ENCODE assay signal across 8 cellular contexts in the genomic region with DNA sequence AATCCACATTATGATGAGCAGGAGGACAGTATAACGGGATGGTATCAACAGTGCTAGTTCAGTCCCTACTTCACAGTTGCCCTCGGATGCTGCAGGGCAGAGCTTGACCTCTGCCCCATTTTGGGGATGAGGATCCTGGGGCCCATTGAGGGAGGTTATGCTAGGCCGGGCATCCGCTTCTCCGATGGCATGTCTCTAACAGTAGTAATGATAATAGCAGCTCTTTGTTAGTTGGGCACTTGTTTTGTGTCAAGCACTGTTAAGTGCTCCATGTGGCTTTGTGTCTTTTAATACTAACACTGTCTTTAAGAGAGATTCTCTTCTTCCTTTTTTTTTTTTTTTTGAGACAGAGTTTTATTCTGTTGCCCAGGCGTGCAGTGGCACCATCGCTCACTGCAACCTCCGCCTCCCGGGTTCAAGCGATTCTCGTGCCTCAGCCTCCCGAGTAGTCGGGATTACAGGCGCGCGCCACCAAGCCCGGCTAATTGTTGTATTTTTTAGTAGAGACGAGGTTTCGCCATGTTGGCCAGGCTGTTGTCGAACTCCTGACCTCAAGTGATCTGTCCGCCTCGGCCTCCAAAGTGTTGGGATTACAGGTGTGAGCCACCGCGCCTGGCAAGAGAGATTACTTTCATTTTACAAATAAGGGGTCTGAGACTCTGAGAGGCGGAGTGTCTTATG. TPM values are rescaled to one million over a fixed set of nuclear protein-coding genes. Genes with fewer than 3 reads are reported as not detected.
DNase-seq lines count a peak whose midpoint lies in the region; ATAC-seq and TF ChIP-seq lines count a peak whose summit lies in the region.

No MANE protein-coding gene starts in this region.

- H3K27me3 Mint-ChIP-seq in activated naive CD4-positive, alpha-beta T cell treated with anti-CD3 and anti-CD28 coated beads for 36 hours (ENCODE audit: low read depth) = no peaks in the 10 kb centered on the region

- ATAC-seq in thoracic aorta (ENCODE audit: insufficient number of reproducible peaks, low FRiP score, low read depth) = peak; percentile 3

- peak overlapping the region; percentile 97 for H3K4me3 Mint-ChIP-seq in activated naive CD4-positive, alpha-beta T cell treated with anti-CD3 and anti-CD28 coated beads for 36 hours

- DNase-seq in activated naive CD4-positive, alpha-beta T cell treated with anti-CD3 and anti-CD28 coated beads for 36 hours = no peak
- DNase-seq in activated naive CD4-positive, alpha-beta T cell treated with anti-CD3 and anti-CD28 coated beads, Interleukin-2, amount 50 U/mL, for 16 hours = no peak
- DNase-seq in adipocyte (ENCODE audit: low read depth) (peak; percentile 48), kidney epithelial cell (ENCODE audit: low read depth) (no peak), thoracic aorta (ENCODE audit: low spot score) (no peak), HPDE6-E6E7 (ENCODE audit: extremely low spot score) (no peak), AG20443 (ENCODE audit: low spot score) (no peak), inferior parietal cortex (ENCODE audit: extremely low spot score) (no peak)

- H3K27ac ChIP-seq in thoracic aorta = peak overlapping the region; percentile 87 to 88

- H3K4me3 ChIP-seq in adipocyte (ENCODE audit: low read length) (peak overlapping the region; percentile 95), kidney epithelial cell (ENCODE audit: low read depth, low read length) (peak overlapping the region; percentile 65), thoracic aorta (peak overlapping the region; percentile 89)

- no peaks in the 10 kb centered on the region for H3K27me3 ChIP-seq in adipocyte (replicated peaks; ENCODE audit: control insufficient read depth, insufficient read depth, low read length)
- no peaks in the 10 kb centered on the region for H3K27me3 ChIP-seq in kidney epithelial cell (ENCODE audit: control insufficient read depth, insufficient read depth, low read length)
- H3K27me3 ChIP-seq in thoracic aorta (replicated peaks; ENCODE audit: insufficient read depth) = no peaks in the 10 kb centered on the region

- TF ChIP-seq CTCF in kidney epithelial cell (IDR thresholded peaks at IDR 0.05; ENCODE audit: insufficient read depth, low read length, poor library complexity, severe bottlenecking) (no peak), thoracic aorta (IDR thresholded peaks at IDR 0.05) (no peak)

- peaks cover 42% of the 10 kb centered on the region for H3K4me1 ChIP-seq in adipocyte (ENCODE audit: control insufficient read depth, insufficient read depth, low read length)
- peaks cover 2 to 39% of the 10 kb centered on the region in 2 donors for H3K4me1 ChIP-seq in thoracic aorta (ENCODE audit: control insufficient read depth in 1 of 2, low read depth in 2 of 2)

- H3K36me3 Mint-ChIP-seq in activated naive CD4-positive, alpha-beta T cell treated with anti-CD3 and anti-CD28 coated beads for 36 hours (ENCODE audit: low read depth) = peaks cover 7% of the 10 kb centered on the region

- H3K27ac Mint-ChIP-seq in activated naive CD4-positive, alpha-beta T cell treated with anti-CD3 and anti-CD28 coated beads for 36 hours = peak overlapping the region; percentile 94

- intact Hi-C loops in activated naive CD4-positive, alpha-beta T cell treated with anti-CD3 and anti-CD28 coated beads for 36 hours (cut with micrococcal nuclease) = loop anchor here (5.0 kb wide), 1 partner anchor 79 kb away; a partner anchor contains a TSS

- H3K9ac ChIP-seq in adipocyte (ENCODE audit: low read length) = peak overlapping the region; percentile 89

- no peaks in the 10 kb centered on the region for H3K9me3 ChIP-seq in adipocyte (ENCODE audit: control insufficient read depth, low read length)
- H3K9me3 ChIP-seq in thoracic aorta = no peaks in the 10 kb centered on the region

- H3K4me1 Mint-ChIP-seq in activated naive CD4-positive, alpha-beta T cell treated with anti-CD3 and anti-CD28 coated beads for 36 hours (ENCODE audit: low read depth) = peaks cover 39% of the 10 kb centered on the region

- no peaks in the 10 kb centered on the region for H3K36me3 ChIP-seq in adipocyte (ENCODE audit: control insufficient read depth, insufficient read depth, low read length, severe bottlenecking)
- no peaks in the 10 kb centered on the region for H3K36me3 ChIP-seq in kidney epithelial cell (ENCODE audit: control insufficient read depth, insufficient read depth, low read length)
- H3K36me3 ChIP-seq in thoracic aorta = no peaks in the 10 kb centered on the region

- CTCF ChIA-PET in activated naive CD4-positive, alpha-beta T cell treated with anti-CD3 and anti-CD28 coated beads for 36 hours (lab: Charles Lee) = interaction anchor here (0.5 to 1.7 kb wide), 3 partner anchors 8 to 31 kb away, joined by 3 to 7 read pairs (median 6); no protein-coding TSS in a partner anchor

- H3K9me3 Mint-ChIP-seq in activated naive CD4-positive, alpha-beta T cell treated with anti-CD3 and anti-CD28 coated beads for 36 hours = no peaks in the 10 kb centered on the region

RNA-seq across cellular contexts. Expression of a gene that starts 1.1 kb away (rescaled TPM):
- 100 to 1,000 TPM; 119 to 127 TPM for total RNA-seq in activated naive CD4-positive, alpha-beta T cell treated with anti-CD3 and anti-CD28 coated beads for 36 hours
- total RNA-seq in kidney epithelial cell (88.2 and 92.3 TPM in 2 replicates), thoracic aorta (100 to 1,000 TPM in 1 of 2 donors, 10 to 100 TPM in 1; 79.1 to 104 TPM)

RNA-seq across cellular contexts. Expression of a gene that starts 37.9 kb away (rescaled TPM):
- under 1 TPM; 0.45 to 0.57 TPM for total RNA-seq in activated naive CD4-positive, alpha-beta T cell treated with anti-CD3 and anti-CD28 coated beads for 36 hours
- total RNA-seq in kidney epithelial cell (not detected in 2 replicates), thoracic aorta (1 to 10 TPM; 1.5 to 2.9 TPM)

RNA-seq across cellular contexts. Expression of a gene that starts 58.7 kb away (rescaled TPM):
- 1 to 10 TPM; 2.0 to 2.2 TPM for total RNA-seq in activated naive CD4-positive, alpha-beta T cell treated with anti-CD3 and anti-CD28 coated beads for 36 hours
- 7.5 and 9.0 TPM in 2 replicates for total RNA-seq in kidney epithelial cell
- total RNA-seq in thoracic aorta = 1 to 10 TPM in 1 of 2 donors, under 1 TPM in 1; 0.81 to 1.3 TPM
